ENCODE assay signal across 1 cellular context in genomic region chr21:45290948-45291612, GRCh38.
TF ChIP-seq lines count a peak whose summit lies in the region.

No MANE protein-coding gene starts in this region.

TF ChIP-seq in WTC11, 78 proteins besides CTCF, POLR2A, EP300 and RAD21 (continued from another document):
- TF ChIP-seq, protein P1, sequence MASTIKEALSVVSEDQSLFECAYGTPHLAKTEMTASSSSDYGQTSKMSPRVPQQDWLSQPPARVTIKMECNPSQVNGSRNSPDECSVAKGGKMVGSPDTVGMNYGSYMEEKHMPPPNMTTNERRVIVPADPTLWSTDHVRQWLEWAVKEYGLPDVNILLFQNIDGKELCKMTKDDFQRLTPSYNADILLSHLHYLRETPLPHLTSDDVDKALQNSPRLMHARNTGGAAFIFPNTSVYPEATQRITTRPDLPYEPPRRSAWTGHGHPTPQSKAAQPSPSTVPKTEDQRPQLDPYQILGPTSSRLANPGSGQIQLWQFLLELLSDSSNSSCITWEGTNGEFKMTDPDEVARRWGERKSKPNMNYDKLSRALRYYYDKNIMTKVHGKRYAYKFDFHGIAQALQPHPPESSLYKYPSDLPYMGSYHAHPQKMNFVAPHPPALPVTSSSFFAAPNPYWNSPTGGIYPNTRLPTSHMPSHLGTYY (CRISPR knock-in tag; IDR thresholded peaks at IDR 0.05): no peak
- TF ChIP-seq ZNF121 (CRISPR knock-in tag; IDR thresholded peaks at IDR 0.05): no peak
